ENCODE assay signal across 1 cellular context in genomic region chr1:21022279-21023040, GRCh38.
TF ChIP-seq lines count a peak whose summit lies in the region.

No MANE protein-coding gene starts in this region.

TF ChIP-seq in HEK293, 187 proteins besides CTCF, POLR2A, EP300 and RAD21 (continued from another document):
- TF ChIP-seq ZNF292 (tag by site-specific recombination; IDR thresholded peaks at IDR 0.05; ENCODE audit: borderline replicate concordance, low read depth) (no peak), ZSCAN23 (tag by site-specific recombination; IDR thresholded peaks at IDR 0.05) (peak; percentile 69), ZFP3 (tag by site-specific recombination; IDR thresholded peaks at IDR 0.05; ENCODE audit: low read depth) (no peak), ZNF350 (tag by site-specific recombination; IDR thresholded peaks at IDR 0.05) (no peak), KLF17 (tag by site-specific recombination; IDR thresholded peaks at IDR 0.05) (peak; percentile 93), ZNF138 (tag by site-specific recombination; IDR thresholded peaks at IDR 0.05; ENCODE audit: borderline replicate concordance) (no peak), ZNF423 (tag by site-specific recombination; IDR thresholded peaks at IDR 0.05) (no peak), ZNF624 (tag by site-specific recombination; IDR thresholded peaks at IDR 0.05) (no peak), ZNF37A (tag by site-specific recombination; IDR thresholded peaks at IDR 0.05) (no peak), ZNF302 (tag by site-specific recombination; IDR thresholded peaks at IDR 0.05; ENCODE audit: low read depth) (no peak), ZNF514 (tag by site-specific recombination; IDR thresholded peaks at IDR 0.05) (no peak), KLF8 (tag by site-specific recombination; IDR thresholded peaks at IDR 0.05) (peak; percentile 72), ZNF404 (tag by site-specific recombination; IDR thresholded peaks at IDR 0.05) (no peak), ZNF19 (tag by site-specific recombination; IDR thresholded peaks at IDR 0.05; ENCODE audit: low read depth) (no peak), ZNF132 (tag by site-specific recombination; IDR thresholded peaks at IDR 0.05; ENCODE audit: borderline replicate concordance) (no peak), ZBTB17 (tag by site-specific recombination; IDR thresholded peaks at IDR 0.05) (peak; percentile 87), SCRT2 (tag by site-specific recombination; IDR thresholded peaks at IDR 0.05) (peak; percentile 96), GLI4 (tag by site-specific recombination; IDR thresholded peaks at IDR 0.05) (no peak), ZNF324 (tag by site-specific recombination; IDR thresholded peaks at IDR 0.05) (peak; percentile 91), ZNF335 (tag by site-specific recombination; conservative IDR thresholded peaks at IDR 0.05) (no peak; the same call in 1 of the 2 replicates), ELK4 (IDR thresholded peaks at IDR 0.05; ENCODE audit: borderline replicate concordance, low read depth, low read length) (no peak), ZNF785 (tag by site-specific recombination; IDR thresholded peaks at IDR 0.05) (no peak), ZNF18 (tag by site-specific recombination; IDR thresholded peaks at IDR 0.05) (peak; percentile 79), ZFP41 (tag by site-specific recombination; IDR thresholded peaks at IDR 0.05; ENCODE audit: borderline replicate concordance) (no peak), ZBTB1 (tag by site-specific recombination; IDR thresholded peaks at IDR 0.05) (0 out of 2 replicates have a peak, but pooled peaks have one; percentile 42), GLIS1 (tag by site-specific recombination; IDR thresholded peaks at IDR 0.05) (peak; percentile 97), ZBTB8A (tag by site-specific recombination; IDR thresholded peaks at IDR 0.05) (peak; percentile 90), ZBTB26 (tag by site-specific recombination; optimal IDR thresholded peaks at IDR 0.05) (no peak), ZNF140 (tag by site-specific recombination; IDR thresholded peaks at IDR 0.05) (no peak), ZNF843 (tag by site-specific recombination; IDR thresholded peaks at IDR 0.05) (peak; percentile 86), SP3 (tag by site-specific recombination; IDR thresholded peaks at IDR 0.05) (no peak), REPIN1 (tag by site-specific recombination; IDR thresholded peaks at IDR 0.05; ENCODE audit: low read depth) (no peak), ZIC2 (tag by site-specific recombination; IDR thresholded peaks at IDR 0.05) (no peak), KLF1 (tag by site-specific recombination; IDR thresholded peaks at IDR 0.05) (no peak; the same call in 1 of the 2 replicates), ZNF366 (tag by site-specific recombination; conservative IDR thresholded peaks at IDR 0.05) (peak; percentile 97), TSHZ1 (tag by site-specific recombination; IDR thresholded peaks at IDR 0.05; ENCODE audit: borderline replicate concordance) (peak; percentile 89), ZNF521 (tag by site-specific recombination; IDR thresholded peaks at IDR 0.05) (no peak), ZNF473 (tag by site-specific recombination; IDR thresholded peaks at IDR 0.05) (no peak), ZBTB20 (tag by site-specific recombination; IDR thresholded peaks at IDR 0.05) (no peak), ZNF664 (tag by site-specific recombination; IDR thresholded peaks at IDR 0.05) (peak; percentile 90), KLF10 (tag by site-specific recombination; IDR thresholded peaks at IDR 0.05) (peak; percentile 70; the same call in 1 of the 2 replicates)
- TF ChIP-seq, protein P1, sequence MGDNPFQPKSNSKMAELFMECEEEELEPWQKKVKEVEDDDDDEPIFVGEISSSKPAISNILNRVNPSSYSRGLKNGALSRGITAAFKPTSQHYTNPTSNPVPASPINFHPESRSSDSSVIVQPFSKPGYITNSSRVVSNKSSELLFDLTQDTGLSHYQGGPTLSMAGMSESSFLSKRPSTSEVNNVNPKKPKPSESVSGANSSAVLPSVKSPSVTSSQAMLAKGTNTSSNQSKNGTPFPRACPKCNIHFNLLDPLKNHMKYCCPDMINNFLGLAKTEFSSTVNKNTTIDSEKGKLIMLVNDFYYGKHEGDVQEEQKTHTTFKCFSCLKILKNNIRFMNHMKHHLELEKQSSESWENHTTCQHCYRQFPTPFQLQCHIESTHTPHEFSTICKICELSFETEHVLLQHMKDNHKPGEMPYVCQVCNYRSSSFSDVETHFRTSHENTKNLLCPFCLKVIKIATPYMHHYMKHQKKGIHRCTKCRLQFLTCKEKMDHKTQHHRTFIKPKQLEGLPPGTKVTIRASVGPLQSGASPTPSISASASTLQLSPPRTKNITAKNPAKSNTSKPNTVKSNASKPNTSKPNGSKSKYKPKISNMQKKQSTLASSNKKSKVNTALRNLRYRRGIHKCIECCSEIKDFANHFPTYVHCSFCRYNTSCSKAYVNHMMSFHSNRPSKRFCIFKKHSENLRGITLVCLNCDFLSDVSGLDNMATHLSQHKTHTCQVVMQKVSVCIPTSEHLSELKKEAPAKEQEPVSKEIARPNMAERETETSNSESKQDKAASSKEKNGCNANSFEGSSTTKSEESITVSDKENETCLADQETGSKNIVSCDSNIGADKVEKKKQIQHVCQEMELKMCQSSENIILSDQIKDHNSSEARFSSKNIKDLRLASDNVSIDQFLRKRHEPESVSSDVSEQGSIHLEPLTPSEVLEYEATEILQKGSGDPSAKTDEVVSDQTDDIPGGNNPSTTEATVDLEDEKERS (tag by site-specific recombination; IDR thresholded peaks at IDR 0.05): no peak
- TF ChIP-seq, protein P2, sequence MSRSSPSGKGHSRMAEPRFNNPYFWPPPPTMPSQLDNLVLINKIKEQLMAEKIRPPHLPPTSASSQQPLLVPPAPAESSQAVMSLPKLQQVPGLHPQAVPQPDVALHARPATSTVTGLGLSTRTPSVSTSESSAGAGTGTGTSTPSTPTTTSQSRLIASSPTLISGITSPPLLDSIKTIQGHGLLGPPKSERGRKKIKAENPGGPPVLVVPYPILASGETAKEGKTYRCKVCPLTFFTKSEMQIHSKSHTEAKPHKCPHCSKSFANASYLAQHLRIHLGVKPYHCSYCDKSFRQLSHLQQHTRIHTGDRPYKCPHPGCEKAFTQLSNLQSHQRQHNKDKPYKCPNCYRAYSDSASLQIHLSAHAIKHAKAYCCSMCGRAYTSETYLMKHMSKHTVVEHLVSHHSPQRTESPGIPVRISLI (tag by site-specific recombination; IDR thresholded peaks at IDR 0.05): peak; percentile 92
- TF ChIP-seq, protein P3, sequence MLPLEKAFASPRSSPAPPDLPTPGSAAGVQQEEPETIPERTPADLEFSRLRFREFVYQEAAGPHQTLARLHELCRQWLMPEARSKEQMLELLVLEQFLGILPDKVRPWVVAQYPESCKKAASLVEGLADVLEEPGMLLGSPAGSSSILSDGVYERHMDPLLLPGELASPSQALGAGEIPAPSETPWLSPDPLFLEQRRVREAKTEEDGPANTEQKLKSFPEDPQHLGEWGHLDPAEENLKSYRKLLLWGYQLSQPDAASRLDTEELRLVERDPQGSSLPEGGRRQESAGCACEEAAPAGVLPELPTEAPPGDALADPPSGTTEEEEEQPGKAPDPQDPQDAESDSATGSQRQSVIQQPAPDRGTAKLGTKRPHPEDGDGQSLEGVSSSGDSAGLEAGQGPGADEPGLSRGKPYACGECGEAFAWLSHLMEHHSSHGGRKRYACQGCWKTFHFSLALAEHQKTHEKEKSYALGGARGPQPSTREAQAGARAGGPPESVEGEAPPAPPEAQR (tag by site-specific recombination; IDR thresholded peaks at IDR 0.05): no peak
- TF ChIP-seq, protein P4, sequence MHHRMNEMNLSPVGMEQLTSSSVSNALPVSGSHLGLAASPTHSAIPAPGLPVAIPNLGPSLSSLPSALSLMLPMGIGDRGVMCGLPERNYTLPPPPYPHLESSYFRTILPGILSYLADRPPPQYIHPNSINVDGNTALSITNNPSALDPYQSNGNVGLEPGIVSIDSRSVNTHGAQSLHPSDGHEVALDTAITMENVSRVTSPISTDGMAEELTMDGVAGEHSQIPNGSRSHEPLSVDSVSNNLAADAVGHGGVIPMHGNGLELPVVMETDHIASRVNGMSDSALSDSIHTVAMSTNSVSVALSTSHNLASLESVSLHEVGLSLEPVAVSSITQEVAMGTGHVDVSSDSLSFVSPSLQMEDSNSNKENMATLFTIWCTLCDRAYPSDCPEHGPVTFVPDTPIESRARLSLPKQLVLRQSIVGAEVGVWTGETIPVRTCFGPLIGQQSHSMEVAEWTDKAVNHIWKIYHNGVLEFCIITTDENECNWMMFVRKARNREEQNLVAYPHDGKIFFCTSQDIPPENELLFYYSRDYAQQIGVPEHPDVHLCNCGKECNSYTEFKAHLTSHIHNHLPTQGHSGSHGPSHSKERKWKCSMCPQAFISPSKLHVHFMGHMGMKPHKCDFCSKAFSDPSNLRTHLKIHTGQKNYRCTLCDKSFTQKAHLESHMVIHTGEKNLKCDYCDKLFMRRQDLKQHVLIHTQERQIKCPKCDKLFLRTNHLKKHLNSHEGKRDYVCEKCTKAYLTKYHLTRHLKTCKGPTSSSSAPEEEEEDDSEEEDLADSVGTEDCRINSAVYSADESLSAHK (tag by site-specific recombination; IDR thresholded peaks at IDR 0.05): peak; percentile 63
- TF ChIP-seq, protein P5, sequence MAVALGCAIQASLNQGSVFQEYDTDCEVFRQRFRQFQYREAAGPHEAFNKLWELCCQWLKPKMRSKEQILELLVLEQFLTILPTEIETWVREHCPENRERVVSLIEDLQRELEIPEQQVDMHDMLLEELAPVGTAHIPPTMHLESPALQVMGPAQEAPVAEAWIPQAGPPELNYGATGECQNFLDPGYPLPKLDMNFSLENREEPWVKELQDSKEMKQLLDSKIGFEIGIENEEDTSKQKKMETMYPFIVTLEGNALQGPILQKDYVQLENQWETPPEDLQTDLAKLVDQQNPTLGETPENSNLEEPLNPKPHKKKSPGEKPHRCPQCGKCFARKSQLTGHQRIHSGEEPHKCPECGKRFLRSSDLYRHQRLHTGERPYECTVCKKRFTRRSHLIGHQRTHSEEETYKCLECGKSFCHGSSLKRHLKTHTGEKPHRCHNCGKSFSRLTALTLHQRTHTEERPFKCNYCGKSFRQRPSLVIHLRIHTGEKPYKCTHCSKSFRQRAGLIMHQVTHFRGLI (tag by site-specific recombination; IDR thresholded peaks at IDR 0.05): no peak
